In the genomic region with DNA sequence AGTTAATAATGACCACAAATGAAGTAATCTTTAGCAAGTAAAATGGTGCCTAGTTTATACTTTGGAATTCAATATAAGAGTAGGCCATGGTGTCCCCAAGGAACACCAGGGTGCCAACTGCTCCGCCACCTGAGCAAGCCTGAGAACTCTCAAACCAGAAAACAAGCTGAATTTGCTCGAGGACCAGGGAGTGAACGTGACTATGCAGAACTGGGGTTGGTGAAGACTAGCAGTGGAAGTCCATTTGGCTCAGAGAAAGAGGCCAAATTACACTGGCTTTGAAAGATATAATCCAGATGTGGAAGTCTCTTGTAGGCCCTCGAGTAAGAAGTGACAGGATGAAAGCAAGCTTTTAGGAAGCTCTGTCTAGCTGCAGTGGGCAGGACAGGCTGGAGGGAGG, we compare ENCODE assay signal across 10 cellular contexts. TPM values are rescaled to one million over a fixed set of nuclear protein-coding genes. Genes with fewer than 3 reads are reported as not detected.
"Had no signal": no experiment of that assay in that cellular context is flagged by ENCODE, and none has a peak within 500 bp of the region (broad histone marks: within the 10 kb centered on the region; RNA-seq: fewer than 3 reads in every experiment).

No MANE protein-coding gene starts in this region.

- H3K4me2 ChIP-seq: GM23338 had no signal

- H3K27ac Mint-ChIP-seq: GM23338, HFFc6 had no signal

- H3K9me3 Mint-ChIP-seq: GM23338, HFFc6 had no signal

- H2AFZ ChIP-seq: GM23338 had no signal

- H3K4me3 ChIP-seq: GM23338, HAP-1 had no signal

- H3K27ac ChIP-seq: HL-60 had no signal

- H3K4me3 Mint-ChIP-seq: GM23338, HFFc6 had no signal

- H3K36me3 ChIP-seq: HAP-1 had no signal

- H3K4me1 ChIP-seq: HAP-1 had no signal

- H3K9me3 ChIP-seq: HAP-1 had no signal

- DNase-seq: H7, HFFc6, IMR-90, KBM-7 had no signal

- ATAC-seq: GM23338, HCT116 had no signal

RNA-seq across cellular contexts. Expression of a gene that starts 8.7 kb away (rescaled TPM):
- total RNA-seq: GM23338, H4, H7, HFFc6, HT1080, IMR-90 had no signal
- polyA plus RNA-seq: GM23338, IMR-90 had no signal

RNA-seq across cellular contexts. Expression of a gene that starts 18.6 kb away (rescaled TPM):
- total RNA-seq: H4, HFFc6, HT1080, IMR-90 had no signal
- polyA plus RNA-seq: IMR-90 had no signal

RNA-seq across cellular contexts. Expression of a gene that starts 57.1 kb away (rescaled TPM):
- total RNA-seq: HT1080 had no signal
